ENCODE assay signal across 8 cellular contexts in the genomic region with DNA sequence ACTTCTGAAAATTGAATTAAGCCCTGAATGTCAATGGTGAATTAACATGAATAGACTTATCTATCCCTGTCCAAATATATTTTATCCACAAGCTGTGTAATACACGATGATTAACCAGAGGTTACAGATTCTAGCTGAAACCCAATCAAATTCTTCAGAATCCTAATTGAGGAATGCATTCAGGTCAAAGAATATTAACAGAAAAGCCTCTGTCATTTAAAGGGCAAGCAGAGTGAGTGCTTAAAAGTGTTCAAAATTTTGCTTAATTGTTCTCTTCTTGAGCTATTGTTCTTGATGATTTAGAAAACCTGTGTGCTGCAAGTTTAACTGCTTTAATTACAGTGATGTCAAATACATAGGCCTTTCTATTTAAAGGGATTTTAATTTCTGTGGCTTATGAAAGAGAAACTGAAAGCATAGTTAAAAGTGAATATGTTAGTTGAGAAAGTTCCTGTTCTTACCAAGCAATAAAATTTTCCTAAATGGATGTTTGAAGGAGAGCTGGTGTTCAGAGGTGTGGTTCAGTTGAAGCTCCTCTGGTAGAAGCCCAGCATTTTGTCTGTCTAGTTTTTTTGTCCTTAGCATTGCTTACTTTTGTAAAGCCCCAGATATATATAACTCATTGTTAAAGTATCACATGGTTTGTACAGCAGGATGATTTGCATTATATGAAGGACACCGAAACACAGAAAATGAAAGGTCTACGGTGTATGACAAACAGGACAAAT.
DNase-seq lines count a peak whose midpoint lies in the region; ATAC-seq and TF ChIP-seq lines count a peak whose summit lies in the region.

No MANE protein-coding gene starts in this region.

- peaks cover 31 to 32% of the 10 kb centered on the region in 2 donors for H3K4me1 Mint-ChIP-seq in immature natural killer cell
- no peaks in the 10 kb centered on the region for H3K4me1 Mint-ChIP-seq in endothelial cell (ENCODE audit: unreplicated experiment)

- no peaks in the 10 kb centered on the region for H3K27me3 ChIP-seq in foreskin keratinocyte

- H3K4me3 Mint-ChIP-seq in immature natural killer cell = peak overlapping the region; percentile 86 to 95 (median 90)
- H3K4me3 Mint-ChIP-seq in endothelial cell (ENCODE audit: unreplicated experiment) = no peak overlapping the region

- H3K27me3 Mint-ChIP-seq in immature natural killer cell (ENCODE audit: low read depth in 3 of 3) (no peaks in the 10 kb centered on the region), endothelial cell (ENCODE audit: unreplicated experiment) (no peaks in the 10 kb centered on the region)

- no peaks in the 10 kb centered on the region for H3K4me1 ChIP-seq in foreskin keratinocyte

- H3K9me3 Mint-ChIP-seq in immature natural killer cell = peaks cover 0 to 1% (median 0%) of the 10 kb centered on the region in 6 donors
- no peaks in the 10 kb centered on the region for H3K9me3 Mint-ChIP-seq in endothelial cell (ENCODE audit: unreplicated experiment)

- TF ChIP-seq CTCF in foreskin keratinocyte (conservative IDR thresholded peaks at IDR 0.05) (no peak), endothelial cell (IDR thresholded peaks at IDR 0.05; ENCODE audit: unreplicated experiment) (no peak)

- DNase-seq in NOMO-1 treated with dmso at 0.1 percent for 144 hours (lab: John Stamatoyannopoulos, UW; ENCODE audit: unreplicated experiment) (peak; percentile 46), immature natural killer cell (peak; percentile 22 to 30 (median 24)), foreskin keratinocyte (no peak), endothelial cell (ENCODE audit: low spot score) (no peak), activated gamma-delta T cell (lab: John Stamatoyannopoulos, UW) (no peak), NCI-H1092 treated with DMSO at 0.1 percent for 48 hours (lab: John Stamatoyannopoulos, UW) (no peak)

- H3K27ac ChIP-seq in foreskin keratinocyte = no peak overlapping the region

- peak overlapping the region; percentile 90 to 97 (median 94) for H3K27ac Mint-ChIP-seq in immature natural killer cell
- H3K27ac Mint-ChIP-seq in endothelial cell (ENCODE audit: unreplicated experiment) = no peak overlapping the region

- ATAC-seq in GM18519 (IDR thresholded peaks at IDR 0.05; ENCODE audit: low FRiP score, unreplicated experiment) (peak; percentile 84), HG02571 (IDR thresholded peaks at IDR 0.05; ENCODE audit: unreplicated experiment) (peak; percentile 88), foreskin keratinocyte (no peak)

- H3K36me3 Mint-ChIP-seq in immature natural killer cell (no peaks in the 10 kb centered on the region), endothelial cell (ENCODE audit: low read depth, unreplicated experiment) (no peaks in the 10 kb centered on the region)

Comparison
In these comparisons a context has a peak if more than half of its experiments do, and no peak if none do; other contexts are left out.
1. DNase-seq: peak in NOMO-1 treated with dmso at 0.1 percent for 144 hours (single experiment) and immature natural killer cell (3 of 3); none in foreskin keratinocyte (0 of 2), endothelial cell (single experiment), activated gamma-delta T cell (single experiment) and NCI-H1092 treated with DMSO at 0.1 percent for 48 hours (single experiment).